17 cellular contexts compared by ENCODE assay signal in genomic region chr14:59358774-59359173, GRCh38.
DNase-seq lines count a peak whose midpoint lies in the region; ATAC-seq and TF ChIP-seq lines count a peak whose summit lies in the region.
"Had no signal": no experiment of that assay in that cellular context is flagged by ENCODE, and none has a peak within 500 bp of the region (broad histone marks: within the 10 kb centered on the region; RNA-seq: fewer than 3 reads in every experiment).

No MANE protein-coding gene starts in this region.

- ATAC-seq in lower lobe of right lung, result no peak
- ATAC-seq: activated naive CD4-positive, alpha-beta T cell treated with anti-CD3 and anti-CD28 coated beads, Interleukin-2, amount 50 U/mL, for 72 hours had no signal

- H3K4me3 ChIP-seq in Karpas-422 (ENCODE audit: low read length) (no peak overlapping the region), lower lobe of right lung (no peak overlapping the region), thyroid gland (replicated peaks in 1 of 3) (no peak overlapping the region)
- H3K4me3 ChIP-seq in CD8-positive, alpha-beta memory T cell (ENCODE audit: low read length), result no peak overlapping the region

- H3K36me3 ChIP-seq in Karpas-422 (ENCODE audit: insufficient read depth, low read length) (0 out of 2 replicates have a peak, but pooled peaks cover under 1% of the 10 kb centered on the region), lower lobe of right lung (peaks cover 35% of the 10 kb centered on the region), thyroid gland (peaks cover 0 to 5% of the 10 kb centered on the region in 2 donors)
- H3K36me3 ChIP-seq in CD8-positive, alpha-beta memory T cell (ENCODE audit: insufficient read depth, low read length), result no peaks in the 10 kb centered on the region
- H3K36me3 ChIP-seq: BE2C had no signal

- no peak for TF ChIP-seq CTCF in brain (conservative IDR thresholded peaks at IDR 0.05)
- no peak for TF ChIP-seq CTCF in lower lobe of right lung (IDR thresholded peaks at IDR 0.05)
- no peak for TF ChIP-seq CTCF in thyroid gland (IDR thresholded peaks at IDR 0.05)

- no peak for TF ChIP-seq POLR2A in thyroid gland (IDR thresholded peaks at IDR 0.05)

- peak overlapping the region; percentile 27; the same call in 1 of the 2 replicates for H3K9ac ChIP-seq in Karpas-422 (ENCODE audit: low read length)

- peaks cover 4% of the 10 kb centered on the region; the same call in 1 of the 2 replicates for H3K79me2 ChIP-seq in Karpas-422 (ENCODE audit: low read length)

- H3K27me3 ChIP-seq in Karpas-422 (ENCODE audit: low read length) (no peaks in the 10 kb centered on the region), lower lobe of right lung (ENCODE audit: low read depth) (no peaks in the 10 kb centered on the region), thyroid gland (no peaks in the 10 kb centered on the region)
- H3K27me3 ChIP-seq in CD8-positive, alpha-beta memory T cell (ENCODE audit: insufficient read depth, low read length, poor library complexity, severe bottlenecking), result no peaks in the 10 kb centered on the region
- H3K27me3 ChIP-seq: BE2C had no signal

- H4K20me1 ChIP-seq in Karpas-422 (ENCODE audit: insufficient read depth, low read depth, low read length), result no peaks in the 10 kb centered on the region

- peak; percentile 45 for DNase-seq in Karpas-422
- DNase-seq in lower lobe of right lung, result no peak
- DNase-seq in thyroid gland, result no peak
- DNase-seq in DMS79 treated with DMSO at 0.1 percent for 48 hours (lab: John Stamatoyannopoulos, UW), result no peak
- no peak for DNase-seq in glomerular visceral epithelial cell (ENCODE audit: extremely low spot score)
- DNase-seq in CD8-positive, alpha-beta memory T cell, result no peak
- DNase-seq: BE2C; effector CD8-positive, alpha-beta T cell; foreskin melanocyte; NCI-H1092; NCI-H2107; nucleus accumbens; stimulated activated naive CD4-positive, alpha-beta T cell treated with Interleukin-2 at 50 U/mL for 16 hours; T-helper 9 cell had no signal

- peaks cover 77% of the 10 kb centered on the region for H3K4me1 Mint-ChIP-seq in brain
- H3K4me1 Mint-ChIP-seq in CD8-positive, alpha-beta memory T cell, result peaks cover 5 to 10% (median 8%) of the 10 kb centered on the region in 3 donors

- H3K9me2 ChIP-seq in Karpas-422 (replicated peaks; ENCODE audit: insufficient read depth, low read length), result no peaks in the 10 kb centered on the region

- H3K27me3 Mint-ChIP-seq in brain, result no peaks in the 10 kb centered on the region
- no peaks in the 10 kb centered on the region for H3K27me3 Mint-ChIP-seq in CD8-positive, alpha-beta memory T cell

- POLR2A ChIA-PET in CD8-positive, alpha-beta memory T cell (lab: Charles Lee), result interaction anchor here (0.6 to 0.7 kb wide), 2 partner anchors 170 to 599 kb away, joined by 3 to 6 read pairs; no protein-coding TSS in a partner anchor

- H3K27ac Mint-ChIP-seq in brain, result peak overlapping the region in 4 of 5 experiments; percentile 78 to 96 (median 84)
- peak overlapping the region in 2 of 8 donors; percentile 27 to 83 for H3K27ac Mint-ChIP-seq in CD8-positive, alpha-beta memory T cell
- H3K27ac Mint-ChIP-seq: activated naive CD4-positive, alpha-beta T cell treated with anti-CD3 and anti-CD28 coated beads, Interleukin-2, amount 50 U/mL, for 72 hours had no signal

- CTCF ChIA-PET in CD8-positive, alpha-beta memory T cell (lab: Charles Lee), result no interaction called here

- no peak overlapping the region for H2AFZ ChIP-seq in Karpas-422 (ENCODE audit: low read length)

- intact Hi-C loops in lower lobe of right lung (cut with DNase I) (no loop called here), thyroid gland (cut with DNase I) (no loop called here)

- H3K4me3 Mint-ChIP-seq in brain, result no peak overlapping the region
- no peak overlapping the region for H3K4me3 Mint-ChIP-seq in CD8-positive, alpha-beta memory T cell
- H3K4me3 Mint-ChIP-seq: mesothelial cell of epicardium had no signal

- 97 to 100% methylated on average over 2 of the region's 2 CpGs for WGBS in thyroid gland, 2 donors

- no peaks in the 10 kb centered on the region for H3K9me3 ChIP-seq in Karpas-422 (ENCODE audit: low read length)
- no peaks in the 10 kb centered on the region for H3K9me3 ChIP-seq in lower lobe of right lung
- no peaks in the 10 kb centered on the region for H3K9me3 ChIP-seq in thyroid gland
- no peaks in the 10 kb centered on the region for H3K9me3 ChIP-seq in CD8-positive, alpha-beta memory T cell (ENCODE audit: low read length)
- H3K9me3 ChIP-seq: BE2C had no signal

- H3K4me1 ChIP-seq in Karpas-422 (ENCODE audit: low read length) (peaks cover 93% of the 10 kb centered on the region), lower lobe of right lung (peaks cover 59% of the 10 kb centered on the region), thyroid gland (peaks cover 18 to 50% of the 10 kb centered on the region in 2 donors)
- no peaks in the 10 kb centered on the region for H3K4me1 ChIP-seq in CD8-positive, alpha-beta memory T cell (ENCODE audit: insufficient read depth, low read length)

- no peaks in the 10 kb centered on the region for H3K9me3 Mint-ChIP-seq in brain
- no peaks in the 10 kb centered on the region for H3K9me3 Mint-ChIP-seq in CD8-positive, alpha-beta memory T cell
- H3K9me3 Mint-ChIP-seq: activated naive CD4-positive, alpha-beta T cell treated with anti-CD3 and anti-CD28 coated beads, Interleukin-2, amount 50 U/mL, for 72 hours; mesothelial cell of epicardium had no signal

- peaks cover 90% of the 10 kb centered on the region for H3K36me3 Mint-ChIP-seq in brain
- H3K36me3 Mint-ChIP-seq in CD8-positive, alpha-beta memory T cell, result peaks cover 26 to 55% (median 40%) of the 10 kb centered on the region in 3 donors
- H3K36me3 Mint-ChIP-seq: activated naive CD4-positive, alpha-beta T cell treated with anti-CD3 and anti-CD28 coated beads, Interleukin-2, amount 50 U/mL, for 72 hours had no signal

- peak overlapping the region; percentile 69 for H3K4me2 ChIP-seq in Karpas-422 (ENCODE audit: low read depth, low read length, poor library complexity, severe bottlenecking)

- peak overlapping the region; percentile 97 for H3K27ac ChIP-seq in Karpas-422 (ENCODE audit: low read length)
- peak overlapping the region; percentile 53 for H3K27ac ChIP-seq in lower lobe of right lung
- H3K27ac ChIP-seq in thyroid gland, result peak overlapping the region; percentile 78 to 93 (median 90)
- no peak overlapping the region for H3K27ac ChIP-seq in CD8-positive, alpha-beta memory T cell (ENCODE audit: low read depth, low read length)
